ENCODE assay signal across 8 cellular contexts in the genomic region with DNA sequence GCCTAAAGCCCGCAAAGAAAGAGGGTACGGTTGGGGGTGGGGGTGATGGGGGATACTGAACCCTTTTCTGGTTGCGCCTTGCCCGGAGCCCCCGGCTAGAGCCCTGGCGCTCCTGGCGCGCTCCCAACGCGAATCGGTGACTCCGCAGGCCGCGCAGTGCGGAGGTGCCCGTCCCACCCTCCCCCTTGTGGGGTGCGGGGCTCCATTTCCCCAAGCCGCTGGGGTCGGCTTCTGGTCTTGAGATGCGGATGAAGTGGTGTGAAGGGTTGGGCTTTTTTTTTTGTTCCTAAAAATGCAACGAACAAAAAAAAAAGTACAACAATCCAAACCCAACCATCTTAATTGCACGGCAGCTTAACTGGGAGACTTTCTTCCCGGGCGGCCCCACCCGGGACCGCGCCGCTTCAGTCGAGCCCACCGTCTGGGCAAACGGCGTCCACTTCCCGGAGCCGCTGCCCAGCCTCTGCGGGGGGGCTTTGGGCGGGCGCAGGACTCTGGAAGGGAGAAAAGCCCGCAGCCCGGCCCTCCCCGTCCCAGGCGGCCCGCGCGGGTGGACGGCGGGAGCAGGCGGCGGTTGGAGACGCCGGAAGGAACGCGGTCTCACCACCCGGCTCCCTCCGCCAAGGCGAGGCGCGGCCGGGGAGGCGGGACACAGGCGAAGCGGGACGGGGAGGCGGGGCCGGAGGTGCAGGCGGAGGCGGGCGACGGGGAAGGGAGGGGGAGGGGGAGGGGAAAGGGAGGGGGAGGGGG. TPM values are rescaled to one million over a fixed set of nuclear protein-coding genes. Genes with fewer than 3 reads are reported as not detected.
DNase-seq lines count a peak whose midpoint lies in the region; ATAC-seq lines count a peak whose summit lies in the region.

No MANE protein-coding gene starts in this region.

- H3K56ac ChIP-seq in mesendoderm (ENCODE audit: low read length): peak overlapping the region; percentile 86

- no peak overlapping the region for H2BK5ac ChIP-seq in mesendoderm (ENCODE audit: low read length)

- no peak overlapping the region for H2AK5ac ChIP-seq in mesendoderm (ENCODE audit: low read length)

- H3K27ac Mint-ChIP-seq in effector memory CD8-positive, alpha-beta T cell: peak overlapping the region; percentile 90 to 93

- H3K27ac ChIP-seq in mesendoderm (ENCODE audit: low read depth, low read length): peak overlapping the region; percentile 96

- peak; percentile 94 for DNase-seq in Ammon's horn (ENCODE audit: low spot score)
- DNase-seq in NOMO-1 (lab: John Stamatoyannopoulos, UW; ENCODE audit: unreplicated experiment in 2 of 2): peak; percentile 85 to 90
- DNase-seq in activated CD8-positive, alpha-beta memory T cell treated with anti-CD3 and anti-CD28 coated beads for 48 hours (ENCODE audit: low read depth in 2 of 3, low spot score in 2 of 3): peak; percentile 58 to 66 (median 63)
- peak; percentile 73 to 81 (median 79) for DNase-seq in effector memory CD8-positive, alpha-beta T cell
- DNase-seq in mesendoderm: peak; percentile 95
- peak; percentile 72 for DNase-seq in stimulated activated CD8-positive, alpha-beta memory T cell treated with anti-CD3 and anti-CD28 coated beads, Interleukin-12 subunit alpha, Interleukin-12 subunit beta, amount 100 ng/mL, for 1 hour (ENCODE audit: low read depth)

- H3K27me3 Mint-ChIP-seq in effector memory CD8-positive, alpha-beta T cell: no peaks in the 10 kb centered on the region

- WGBS in mesendoderm (ENCODE audit: extremely low coverage, insufficient coverage, low lambda C conversion rate): no CpG with 5 or more reads among the region's 68 CpGs

- no peaks in the 10 kb centered on the region for H3K4me1 ChIP-seq in mesendoderm (ENCODE audit: control insufficient read depth, low read depth, low read length)

- H4K5ac ChIP-seq in mesendoderm (ENCODE audit: low read length): no peak overlapping the region

- peak overlapping the region; percentile 63 for H3K4ac ChIP-seq in mesendoderm (ENCODE audit: low read depth, low read length)

- no peaks in the 10 kb centered on the region for H3K27me3 ChIP-seq in mesendoderm (ENCODE audit: insufficient read depth, low read length, poor library complexity)

- peak overlapping the region; percentile 49 for H3K4me3 ChIP-seq in mesendoderm (ENCODE audit: low read length)

- ATAC-seq in GM19043 (IDR thresholded peaks at IDR 0.05; ENCODE audit: low read depth, unreplicated experiment): peak; percentile 42
- peak; percentile 58 for ATAC-seq in HG03354 (IDR thresholded peaks at IDR 0.05; ENCODE audit: poor library complexity, severe bottlenecking, unreplicated experiment)
- ATAC-seq in effector memory CD8-positive, alpha-beta T cell (replicated peaks): peak; percentile 69

- H3K4me1 Mint-ChIP-seq in effector memory CD8-positive, alpha-beta T cell (ENCODE audit: low read depth in 2 of 2): peaks cover 18 to 43% of the 10 kb centered on the region in 2 donors

- H3K23ac ChIP-seq in mesendoderm (ENCODE audit: low read length): no peak overlapping the region

- peak overlapping the region; percentile 85 to 86 for H3K4me3 Mint-ChIP-seq in effector memory CD8-positive, alpha-beta T cell

- peak overlapping the region; percentile 97 for H4K8ac ChIP-seq in mesendoderm (ENCODE audit: low read depth, low read length)

- H3K36me3 Mint-ChIP-seq in effector memory CD8-positive, alpha-beta T cell (ENCODE audit: insufficient read depth): peaks cover 21% of the 10 kb centered on the region

- peak overlapping the region; percentile 72 for H3K9ac ChIP-seq in mesendoderm (ENCODE audit: low read length)

- H3K79me1 ChIP-seq in mesendoderm (ENCODE audit: low read length): peaks cover 2% of the 10 kb centered on the region

- no peak overlapping the region for H2BK120ac ChIP-seq in mesendoderm (ENCODE audit: low read depth, low read length)

- H3K4me2 ChIP-seq in mesendoderm (ENCODE audit: low read length): peak overlapping the region; percentile 43

- H3K79me2 ChIP-seq in mesendoderm (ENCODE audit: control insufficient read depth, insufficient read depth, low read length): peaks cover 18% of the 10 kb centered on the region

- H3K9me3 Mint-ChIP-seq in effector memory CD8-positive, alpha-beta T cell: no peaks in the 10 kb centered on the region

- H2BK15ac ChIP-seq in mesendoderm (replicated peaks; ENCODE audit: low read depth): no peak overlapping the region

- no peaks in the 10 kb centered on the region for H3K36me3 ChIP-seq in mesendoderm (ENCODE audit: control insufficient read depth, insufficient read depth, low read length)

- peak overlapping the region; percentile 99 for H3K18ac ChIP-seq in mesendoderm (ENCODE audit: low read length)

RNA-seq across cellular contexts. Expression of a gene that starts 0.5 kb away (rescaled TPM):
- polyA plus RNA-seq in mesendoderm (2013, experiment 1 of 2): 17.3 TPM
- 17.3 TPM for polyA plus RNA-seq in mesendoderm (2013, experiment 2 of 2)

RNA-seq across cellular contexts. Expression of a gene that starts 18.9 kb away (rescaled TPM):
- polyA plus RNA-seq in mesendoderm (2013, experiment 1 of 2): 1.2 TPM
- 1.0 TPM for polyA plus RNA-seq in mesendoderm (2013, experiment 2 of 2)

Comparison
In these comparisons a context has a peak if more than half of its experiments do, and no peak if none do; other contexts are left out.
1. Peak in every context shown above with its lines: DNase-seq, ATAC-seq, H3K4me3 ChIP-seq and H3K27ac ChIP-seq.